9 cellular contexts compared by ENCODE assay signal in genomic region chr15:88196961-88197360, GRCh38. TPM values are rescaled to one million over a fixed set of nuclear protein-coding genes. Genes with fewer than 3 reads are reported as not detected.
"Had no signal": no experiment of that assay in that cellular context is flagged by ENCODE, and none has a peak within 500 bp of the region (broad histone marks: within the 10 kb centered on the region; RNA-seq: fewer than 3 reads in every experiment).

No MANE protein-coding gene starts in this region.

- H3K9ac ChIP-seq: KMS-11 had no signal

- DNase-seq: IMR-90, KBM-7, KG1 had no signal

- H3K27ac ChIP-seq: HL-60, KMS-11 had no signal

- H3K4me2 ChIP-seq: KMS-11 had no signal

- ATAC-seq: HepG2 had no signal

- FAIRE-seq: HepG2, HTR-8/SVneo had no signal

RNA-seq across cellular contexts. Expression of gene NTRK3, which starts 59.6 kb away (rescaled TPM):
- total RNA-seq: HepG2, HT-29 had no signal
- polyA plus RNA-seq: HepG2, IgD-negative memory B cell had no signal
